ENCODE assay signal across 10 cellular contexts in genomic region chr9:97635026-97635425, GRCh38. TPM values are rescaled to one million over a fixed set of nuclear protein-coding genes. Genes with fewer than 3 reads are reported as not detected.
A peak's percentile ranks its signal among the peaks of the same experiment; 100 is the strongest.
DNase-seq lines count a peak whose midpoint lies in the region; ATAC-seq and TF ChIP-seq lines count a peak whose summit lies in the region.
"Had no signal": no experiment of that assay in that cellular context is flagged by ENCODE, and none has a peak within 500 bp of the region (broad histone marks: within the 10 kb centered on the region; RNA-seq: fewer than 3 reads in every experiment).

No MANE protein-coding gene starts in this region.

- H3K9me3 ChIP-seq in SJSA1 (replicated peaks) (no peaks in the 10 kb centered on the region), skeletal muscle tissue (ENCODE audit: control insufficient read depth in 3 of 3, low read length in 3 of 3) (no peaks in the 10 kb centered on the region)

- peaks cover 5% of the 10 kb centered on the region; the same call in 1 of the 2 replicates for H3K4me1 ChIP-seq in SJSA1 (replicated peaks)
- H3K4me1 ChIP-seq in skeletal muscle tissue (ENCODE audit: control insufficient read depth in 3 of 3, insufficient read depth in 3 of 3, low read length in 3 of 3) = peaks cover 38 to 50% (median 44%) of the 10 kb centered on the region in 3 donors

- H3K4me3 Mint-ChIP-seq in activated CD4-positive, alpha-beta T cell treated with anti-CD3 and anti-CD28 coated beads, Interleukin-2, amount 10 ng/mL, durations not matched to agents 24 days and 14 days = peak overlapping the region; percentile 95

- H3K9me3 Mint-ChIP-seq in activated CD4-positive, alpha-beta T cell treated with anti-CD3 and anti-CD28 coated beads, Interleukin-2, amount 10 ng/mL, durations not matched to agents 24 days and 14 days = no peaks in the 10 kb centered on the region

- H3K27ac ChIP-seq in SJSA1 (no peak overlapping the region), skeletal muscle tissue (ENCODE audit: low read depth, low read length) (peak overlapping the region; percentile 97)

- peaks cover 46% of the 10 kb centered on the region for H3K4me1 Mint-ChIP-seq in activated CD4-positive, alpha-beta T cell treated with anti-CD3 and anti-CD28 coated beads, Interleukin-2, amount 10 ng/mL, durations not matched to agents 24 days and 14 days

- H3K27me3 ChIP-seq in SJSA1 (replicated peaks) = no peaks in the 10 kb centered on the region
- H3K27me3 ChIP-seq in skeletal muscle tissue (ENCODE audit: control insufficient read depth in 3 of 3, insufficient read depth in 3 of 3, low read length in 3 of 3) = no peaks in the 10 kb centered on the region

- H3K36me3 ChIP-seq in SJSA1 (peaks cover 8% of the 10 kb centered on the region; the same call in 1 of the 2 replicates), skeletal muscle tissue (ENCODE audit: control insufficient read depth in 3 of 3, insufficient read depth in 3 of 3, low read length in 3 of 3) (no peaks in the 10 kb centered on the region)

- H3K4me3 ChIP-seq in SJSA1 = peak overlapping the region; percentile 66
- H3K4me3 ChIP-seq in fibroblast of villous mesenchyme (ENCODE audit: low read depth, low read length) = peak overlapping the region; percentile 92
- H3K4me3 ChIP-seq in skeletal muscle tissue (ENCODE audit: low read length in 3 of 3) = peak overlapping the region in 1 of 3 donors; percentile 96

- intact Hi-C loops in activated CD4-positive, alpha-beta T cell treated with anti-CD3 and anti-CD28 coated beads, Interleukin-2, amount 10 ng/mL, durations not matched to agents 24 days and 14 days (cut with micrococcal nuclease) = loop anchor here (10.0 kb wide), 1 partner anchor 170 kb away; no protein-coding TSS in a partner anchor

- ATAC-seq in HG02623 (IDR thresholded peaks at IDR 0.05; ENCODE audit: unreplicated experiment) = no peak
- ATAC-seq: left colon had no signal

- H3K27me3 Mint-ChIP-seq in activated CD4-positive, alpha-beta T cell treated with anti-CD3 and anti-CD28 coated beads, Interleukin-2, amount 10 ng/mL, durations not matched to agents 24 days and 14 days = no peaks in the 10 kb centered on the region

- H3K36me3 Mint-ChIP-seq in activated CD4-positive, alpha-beta T cell treated with anti-CD3 and anti-CD28 coated beads, Interleukin-2, amount 10 ng/mL, durations not matched to agents 24 days and 14 days (ENCODE audit: low read depth) = peaks cover 28% of the 10 kb centered on the region

- peak overlapping the region; percentile 99 for H3K27ac Mint-ChIP-seq in activated CD4-positive, alpha-beta T cell treated with anti-CD3 and anti-CD28 coated beads, Interleukin-2, amount 10 ng/mL, durations not matched to agents 24 days and 14 days

- peak overlapping the region in 2 of 3 donors; percentile 10 to 95 for H3K9ac ChIP-seq in skeletal muscle tissue (ENCODE audit: low read depth in 1 of 3, low read length in 3 of 3)

- no peak for DNase-seq in activated CD4-positive, alpha-beta T cell treated with anti-CD3 and anti-CD28 coated beads, Interleukin-2, amount 10 ng/mL, durations not matched to agents 24 days and 14 days
- no peak for DNase-seq in activated CD4-positive, alpha-beta T cell treated with anti-CD3 and anti-CD28 coated beads, Interleukin-2, amount 50 U/mL, for 4 hours
- no peak for DNase-seq in SJSA1 (ENCODE audit: low read depth in 1 of 2, low spot score in 2 of 2)
- no peak for DNase-seq in fibroblast of villous mesenchyme (ENCODE audit: low read depth)
- DNase-seq in putamen (ENCODE audit: low spot score) = no peak
- no peak for DNase-seq in NCI-H146 treated with DMSO at 0.1 percent for 48 hours (lab: John Stamatoyannopoulos, UW; ENCODE audit: unreplicated experiment)
- DNase-seq: NCI-H1417 treated with DMSO at 0.1 percent for 48 hours had no signal

- TF ChIP-seq CTCF in fibroblast of villous mesenchyme (IDR thresholded peaks at IDR 0.05; ENCODE audit: insufficient read depth, low read depth, low read length) = no peak

RNA-seq across cellular contexts. Expression of gene NCBP1, which starts 1.4 kb away (rescaled TPM):
- 48.9 and 51.4 TPM in 2 replicates for total RNA-seq in activated CD4-positive, alpha-beta T cell treated with anti-CD3 and anti-CD28 coated beads, Interleukin-2, amount 10 ng/mL, durations not matched to agents 24 days and 14 days
- 42.8 and 43.7 TPM in 2 replicates for total RNA-seq in SJSA1 (2014; rRNA removed; shearing (Covaris generic))
- total RNA-seq in fibroblast of villous mesenchyme = 33.8 and 60.9 TPM in 2 replicates
- 50.1 TPM for total RNA-seq in skeletal muscle tissue

RNA-seq across cellular contexts. Expression of gene TSTD2, which starts 1.9 kb away (rescaled TPM):
- 17.1 and 17.7 TPM in 2 replicates for total RNA-seq in activated CD4-positive, alpha-beta T cell treated with anti-CD3 and anti-CD28 coated beads, Interleukin-2, amount 10 ng/mL, durations not matched to agents 24 days and 14 days
- total RNA-seq in SJSA1 (2014; rRNA removed; shearing (Covaris generic)) = 11.9 and 16.2 TPM in 2 replicates
- 12.6 and 15.1 TPM in 2 replicates for total RNA-seq in fibroblast of villous mesenchyme
- 21.4 TPM for total RNA-seq in skeletal muscle tissue
